ENCODE assay signal across 1 cellular context in the genomic region with DNA sequence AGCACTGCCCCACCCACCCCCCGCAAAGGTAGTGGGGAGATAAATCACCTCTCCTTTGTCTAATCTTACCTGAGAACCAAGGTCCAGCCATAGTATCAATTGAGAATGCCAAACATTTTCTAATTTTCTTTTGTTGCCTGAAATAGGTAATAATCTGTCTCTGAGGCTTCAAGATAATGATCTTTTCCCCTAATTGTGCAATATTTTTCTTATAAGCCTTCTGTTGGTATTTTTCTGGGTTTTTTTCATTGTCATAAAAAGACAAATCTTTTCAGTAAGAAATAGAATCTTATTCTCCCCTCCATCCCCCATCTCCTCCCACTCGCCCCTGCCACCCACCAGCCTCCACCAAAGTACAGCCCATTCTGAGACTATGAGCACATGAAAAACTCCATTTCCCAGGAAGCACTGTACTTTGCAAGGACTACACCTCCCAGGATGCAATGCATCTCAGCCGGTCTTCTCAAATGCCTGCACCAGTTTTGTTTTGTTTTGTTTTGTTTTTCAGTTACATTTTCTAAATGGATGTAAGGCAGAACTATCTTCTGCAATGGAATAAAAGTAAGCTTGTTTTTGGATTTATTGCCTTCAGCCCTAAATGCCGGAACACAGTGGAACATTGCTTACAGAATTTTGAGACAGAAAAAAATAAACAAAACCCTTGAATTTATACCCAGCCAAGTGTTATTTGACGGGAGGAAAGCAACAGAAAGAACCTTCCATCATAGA.
TF ChIP-seq lines count a peak whose summit lies in the region.

No MANE protein-coding gene starts in this region.

TF ChIP-seq in HepG2, 621 proteins besides CTCF, POLR2A, EP300 and RAD21 (continued from another document and continues in another):
- TF ChIP-seq, protein P1, sequence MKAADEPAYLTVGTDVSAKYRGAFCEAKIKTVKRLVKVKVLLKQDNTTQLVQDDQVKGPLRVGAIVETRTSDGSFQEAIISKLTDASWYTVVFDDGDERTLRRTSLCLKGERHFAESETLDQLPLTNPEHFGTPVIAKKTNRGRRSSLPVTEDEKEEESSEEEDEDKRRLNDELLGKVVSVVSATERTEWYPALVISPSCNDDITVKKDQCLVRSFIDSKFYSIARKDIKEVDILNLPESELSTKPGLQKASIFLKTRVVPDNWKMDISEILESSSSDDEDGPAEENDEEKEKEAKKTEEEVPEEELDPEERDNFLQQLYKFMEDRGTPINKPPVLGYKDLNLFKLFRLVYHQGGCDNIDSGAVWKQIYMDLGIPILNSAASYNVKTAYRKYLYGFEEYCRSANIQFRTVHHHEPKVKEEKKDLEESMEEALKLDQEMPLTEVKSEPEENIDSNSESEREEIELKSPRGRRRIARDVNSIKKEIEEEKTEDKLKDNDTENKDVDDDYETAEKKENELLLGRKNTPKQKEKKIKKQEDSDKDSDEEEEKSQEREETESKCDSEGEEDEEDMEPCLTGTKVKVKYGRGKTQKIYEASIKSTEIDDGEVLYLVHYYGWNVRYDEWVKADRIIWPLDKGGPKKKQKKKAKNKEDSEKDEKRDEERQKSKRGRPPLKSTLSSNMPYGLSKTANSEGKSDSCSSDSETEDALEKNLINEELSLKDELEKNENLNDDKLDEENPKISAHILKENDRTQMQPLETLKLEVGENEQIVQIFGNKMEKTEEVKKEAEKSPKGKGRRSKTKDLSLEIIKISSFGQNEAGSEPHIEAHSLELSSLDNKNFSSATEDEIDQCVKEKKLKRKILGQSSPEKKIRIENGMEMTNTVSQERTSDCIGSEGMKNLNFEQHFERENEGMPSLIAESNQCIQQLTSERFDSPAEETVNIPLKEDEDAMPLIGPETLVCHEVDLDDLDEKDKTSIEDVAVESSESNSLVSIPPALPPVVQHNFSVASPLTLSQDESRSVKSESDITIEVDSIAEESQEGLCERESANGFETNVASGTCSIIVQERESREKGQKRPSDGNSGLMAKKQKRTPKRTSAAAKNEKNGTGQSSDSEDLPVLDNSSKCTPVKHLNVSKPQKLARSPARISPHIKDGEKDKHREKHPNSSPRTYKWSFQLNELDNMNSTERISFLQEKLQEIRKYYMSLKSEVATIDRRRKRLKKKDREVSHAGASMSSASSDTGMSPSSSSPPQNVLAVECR (CRISPR knock-in tag; IDR thresholded peaks at IDR 0.05; ENCODE audit: borderline replicate concordance): no peak
- TF ChIP-seq SRSF4 (IDR thresholded peaks at IDR 0.05; ENCODE audit: low read depth, low read length, poor library complexity, severe bottlenecking) (no peak), DNMT1 (CRISPR knock-in tag; IDR thresholded peaks at IDR 0.05) (no peak), ZNF496 (CRISPR knock-in tag; IDR thresholded peaks at IDR 0.05; ENCODE audit: insufficient replicate concordance) (no peak), IRF2 (CRISPR knock-in tag; IDR thresholded peaks at IDR 0.05) (peak; percentile 91), NFYB (CRISPR knock-in tag; IDR thresholded peaks at IDR 0.05) (no peak), ZNF776 (CRISPR knock-in tag; IDR thresholded peaks at IDR 0.05) (no peak), TEAD3 (CRISPR knock-in tag; optimal IDR thresholded peaks at IDR 0.05; ENCODE audit: borderline replicate concordance) (peak; percentile 67), ELF3 (CRISPR knock-in tag; IDR thresholded peaks at IDR 0.05) (no peak), FOXP1 (IDR thresholded peaks at IDR 0.05) (no peak), FOXP1 (CRISPR knock-in tag; IDR thresholded peaks at IDR 0.05) (no peak), ZNF317 (CRISPR knock-in tag; IDR thresholded peaks at IDR 0.05) (no peak), HMG20A (CRISPR knock-in tag; IDR thresholded peaks at IDR 0.05; ENCODE audit: borderline replicate concordance) (no peak), ZNF335 (CRISPR knock-in tag; IDR thresholded peaks at IDR 0.05) (peak; percentile 99), KLF16 (CRISPR knock-in tag; IDR thresholded peaks at IDR 0.05) (no peak), REXO4 (CRISPR knock-in tag; IDR thresholded peaks at IDR 0.05; ENCODE audit: borderline replicate concordance) (no peak), NFYC (CRISPR knock-in tag; IDR thresholded peaks at IDR 0.05) (no peak), TEAD2 (CRISPR knock-in tag; IDR thresholded peaks at IDR 0.05) (no peak), KAT2B (IDR thresholded peaks at IDR 0.05; ENCODE audit: borderline replicate concordance, low read depth, low read length) (no peak), ZNF230 (CRISPR knock-in tag; IDR thresholded peaks at IDR 0.05) (no peak), ZNF724P (CRISPR knock-in tag; IDR thresholded peaks at IDR 0.05; ENCODE audit: borderline replicate concordance) (no peak), TOE1 (CRISPR knock-in tag; IDR thresholded peaks at IDR 0.05) (no peak), GABPB1 (CRISPR knock-in tag; IDR thresholded peaks at IDR 0.05) (peak; percentile 62; the same call in 1 of the 2 replicates), KDM2A (CRISPR knock-in tag; IDR thresholded peaks at IDR 0.05; ENCODE audit: borderline replicate concordance, low read depth) (no peak), NFKBIZ (CRISPR knock-in tag; IDR thresholded peaks at IDR 0.05) (no peak), ZNF333 (CRISPR knock-in tag; IDR thresholded peaks at IDR 0.05; ENCODE audit: borderline replicate concordance) (no peak), ZNF260 (CRISPR knock-in tag; IDR thresholded peaks at IDR 0.05; ENCODE audit: borderline replicate concordance, low read depth) (no peak), ZNF577 (CRISPR knock-in tag; IDR thresholded peaks at IDR 0.05; ENCODE audit: borderline replicate concordance, low read depth) (no peak), HOXD1 (CRISPR knock-in tag; IDR thresholded peaks at IDR 0.05) (no peak), MIXL1 (CRISPR knock-in tag; IDR thresholded peaks at IDR 0.05) (no peak), ZNF616 (CRISPR knock-in tag; IDR thresholded peaks at IDR 0.05; ENCODE audit: low read depth) (no peak)
- TF ChIP-seq, protein P2, sequence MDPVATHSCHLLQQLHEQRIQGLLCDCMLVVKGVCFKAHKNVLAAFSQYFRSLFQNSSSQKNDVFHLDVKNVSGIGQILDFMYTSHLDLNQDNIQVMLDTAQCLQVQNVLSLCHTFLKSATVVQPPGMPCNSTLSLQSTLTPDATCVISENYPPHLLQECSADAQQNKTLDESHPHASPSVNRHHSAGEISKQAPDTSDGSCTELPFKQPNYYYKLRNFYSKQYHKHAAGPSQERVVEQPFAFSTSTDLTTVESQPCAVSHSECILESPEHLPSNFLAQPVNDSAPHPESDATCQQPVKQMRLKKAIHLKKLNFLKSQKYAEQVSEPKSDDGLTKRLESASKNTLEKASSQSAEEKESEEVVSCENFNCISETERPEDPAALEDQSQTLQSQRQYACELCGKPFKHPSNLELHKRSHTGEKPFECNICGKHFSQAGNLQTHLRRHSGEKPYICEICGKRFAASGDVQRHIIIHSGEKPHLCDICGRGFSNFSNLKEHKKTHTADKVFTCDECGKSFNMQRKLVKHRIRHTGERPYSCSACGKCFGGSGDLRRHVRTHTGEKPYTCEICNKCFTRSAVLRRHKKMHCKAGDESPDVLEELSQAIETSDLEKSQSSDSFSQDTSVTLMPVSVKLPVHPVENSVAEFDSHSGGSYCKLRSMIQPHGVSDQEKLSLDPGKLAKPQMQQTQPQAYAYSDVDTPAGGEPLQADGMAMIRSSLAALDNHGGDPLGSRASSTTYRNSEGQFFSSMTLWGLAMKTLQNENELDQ (CRISPR knock-in tag; IDR thresholded peaks at IDR 0.05; ENCODE audit: borderline replicate concordance): no peak
- TF ChIP-seq, protein P3, sequence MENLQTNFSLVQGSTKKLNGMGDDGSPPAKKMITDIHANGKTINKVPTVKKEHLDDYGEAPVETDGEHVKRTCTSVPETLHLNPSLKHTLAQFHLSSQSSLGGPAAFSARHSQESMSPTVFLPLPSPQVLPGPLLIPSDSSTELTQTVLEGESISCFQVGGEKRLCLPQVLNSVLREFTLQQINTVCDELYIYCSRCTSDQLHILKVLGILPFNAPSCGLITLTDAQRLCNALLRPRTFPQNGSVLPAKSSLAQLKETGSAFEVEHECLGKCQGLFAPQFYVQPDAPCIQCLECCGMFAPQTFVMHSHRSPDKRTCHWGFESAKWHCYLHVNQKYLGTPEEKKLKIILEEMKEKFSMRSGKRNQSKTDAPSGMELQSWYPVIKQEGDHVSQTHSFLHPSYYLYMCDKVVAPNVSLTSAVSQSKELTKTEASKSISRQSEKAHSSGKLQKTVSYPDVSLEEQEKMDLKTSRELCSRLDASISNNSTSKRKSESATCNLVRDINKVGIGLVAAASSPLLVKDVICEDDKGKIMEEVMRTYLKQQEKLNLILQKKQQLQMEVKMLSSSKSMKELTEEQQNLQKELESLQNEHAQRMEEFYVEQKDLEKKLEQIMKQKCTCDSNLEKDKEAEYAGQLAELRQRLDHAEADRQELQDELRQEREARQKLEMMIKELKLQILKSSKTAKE (CRISPR knock-in tag; IDR thresholded peaks at IDR 0.05; ENCODE audit: borderline replicate concordance): no peak
- TF ChIP-seq, protein P4, sequence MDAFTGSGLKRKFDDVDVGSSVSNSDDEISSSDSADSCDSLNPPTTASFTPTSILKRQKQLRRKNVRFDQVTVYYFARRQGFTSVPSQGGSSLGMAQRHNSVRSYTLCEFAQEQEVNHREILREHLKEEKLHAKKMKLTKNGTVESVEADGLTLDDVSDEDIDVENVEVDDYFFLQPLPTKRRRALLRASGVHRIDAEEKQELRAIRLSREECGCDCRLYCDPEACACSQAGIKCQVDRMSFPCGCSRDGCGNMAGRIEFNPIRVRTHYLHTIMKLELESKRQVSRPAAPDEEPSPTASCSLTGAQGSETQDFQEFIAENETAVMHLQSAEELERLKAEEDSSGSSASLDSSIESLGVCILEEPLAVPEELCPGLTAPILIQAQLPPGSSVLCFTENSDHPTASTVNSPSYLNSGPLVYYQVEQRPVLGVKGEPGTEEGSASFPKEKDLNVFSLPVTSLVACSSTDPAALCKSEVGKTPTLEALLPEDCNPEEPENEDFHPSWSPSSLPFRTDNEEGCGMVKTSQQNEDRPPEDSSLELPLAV (CRISPR knock-in tag; conservative IDR thresholded peaks at IDR 0.05; ENCODE audit: low read depth): no peak
- TF ChIP-seq, protein P5, sequence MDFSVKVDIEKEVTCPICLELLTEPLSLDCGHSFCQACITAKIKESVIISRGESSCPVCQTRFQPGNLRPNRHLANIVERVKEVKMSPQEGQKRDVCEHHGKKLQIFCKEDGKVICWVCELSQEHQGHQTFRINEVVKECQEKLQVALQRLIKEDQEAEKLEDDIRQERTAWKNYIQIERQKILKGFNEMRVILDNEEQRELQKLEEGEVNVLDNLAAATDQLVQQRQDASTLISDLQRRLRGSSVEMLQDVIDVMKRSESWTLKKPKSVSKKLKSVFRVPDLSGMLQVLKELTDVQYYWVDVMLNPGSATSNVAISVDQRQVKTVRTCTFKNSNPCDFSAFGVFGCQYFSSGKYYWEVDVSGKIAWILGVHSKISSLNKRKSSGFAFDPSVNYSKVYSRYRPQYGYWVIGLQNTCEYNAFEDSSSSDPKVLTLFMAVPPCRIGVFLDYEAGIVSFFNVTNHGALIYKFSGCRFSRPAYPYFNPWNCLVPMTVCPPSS (IDR thresholded peaks at IDR 0.05): no peak
- TF ChIP-seq, protein P6, sequence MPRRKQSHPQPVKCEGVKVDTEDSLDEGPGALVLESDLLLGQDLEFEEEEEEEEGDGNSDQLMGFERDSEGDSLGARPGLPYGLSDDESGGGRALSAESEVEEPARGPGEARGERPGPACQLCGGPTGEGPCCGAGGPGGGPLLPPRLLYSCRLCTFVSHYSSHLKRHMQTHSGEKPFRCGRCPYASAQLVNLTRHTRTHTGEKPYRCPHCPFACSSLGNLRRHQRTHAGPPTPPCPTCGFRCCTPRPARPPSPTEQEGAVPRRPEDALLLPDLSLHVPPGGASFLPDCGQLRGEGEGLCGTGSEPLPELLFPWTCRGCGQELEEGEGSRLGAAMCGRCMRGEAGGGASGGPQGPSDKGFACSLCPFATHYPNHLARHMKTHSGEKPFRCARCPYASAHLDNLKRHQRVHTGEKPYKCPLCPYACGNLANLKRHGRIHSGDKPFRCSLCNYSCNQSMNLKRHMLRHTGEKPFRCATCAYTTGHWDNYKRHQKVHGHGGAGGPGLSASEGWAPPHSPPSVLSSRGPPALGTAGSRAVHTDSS (CRISPR knock-in tag; conservative IDR thresholded peaks at IDR 0.05): no peak
- TF ChIP-seq, protein P7, sequence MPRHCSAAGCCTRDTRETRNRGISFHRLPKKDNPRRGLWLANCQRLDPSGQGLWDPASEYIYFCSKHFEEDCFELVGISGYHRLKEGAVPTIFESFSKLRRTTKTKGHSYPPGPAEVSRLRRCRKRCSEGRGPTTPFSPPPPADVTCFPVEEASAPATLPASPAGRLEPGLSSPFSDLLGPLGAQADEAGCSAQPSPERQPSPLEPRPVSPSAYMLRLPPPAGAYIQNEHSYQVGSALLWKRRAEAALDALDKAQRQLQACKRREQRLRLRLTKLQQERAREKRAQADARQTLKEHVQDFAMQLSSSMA (CRISPR knock-in tag; IDR thresholded peaks at IDR 0.05): no peak
- TF ChIP-seq, protein P8, sequence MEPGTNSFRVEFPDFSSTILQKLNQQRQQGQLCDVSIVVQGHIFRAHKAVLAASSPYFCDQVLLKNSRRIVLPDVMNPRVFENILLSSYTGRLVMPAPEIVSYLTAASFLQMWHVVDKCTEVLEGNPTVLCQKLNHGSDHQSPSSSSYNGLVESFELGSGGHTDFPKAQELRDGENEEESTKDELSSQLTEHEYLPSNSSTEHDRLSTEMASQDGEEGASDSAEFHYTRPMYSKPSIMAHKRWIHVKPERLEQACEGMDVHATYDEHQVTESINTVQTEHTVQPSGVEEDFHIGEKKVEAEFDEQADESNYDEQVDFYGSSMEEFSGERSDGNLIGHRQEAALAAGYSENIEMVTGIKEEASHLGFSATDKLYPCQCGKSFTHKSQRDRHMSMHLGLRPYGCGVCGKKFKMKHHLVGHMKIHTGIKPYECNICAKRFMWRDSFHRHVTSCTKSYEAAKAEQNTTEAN (CRISPR knock-in tag; conservative IDR thresholded peaks at IDR 0.05): no peak
- TF ChIP-seq, protein P9, sequence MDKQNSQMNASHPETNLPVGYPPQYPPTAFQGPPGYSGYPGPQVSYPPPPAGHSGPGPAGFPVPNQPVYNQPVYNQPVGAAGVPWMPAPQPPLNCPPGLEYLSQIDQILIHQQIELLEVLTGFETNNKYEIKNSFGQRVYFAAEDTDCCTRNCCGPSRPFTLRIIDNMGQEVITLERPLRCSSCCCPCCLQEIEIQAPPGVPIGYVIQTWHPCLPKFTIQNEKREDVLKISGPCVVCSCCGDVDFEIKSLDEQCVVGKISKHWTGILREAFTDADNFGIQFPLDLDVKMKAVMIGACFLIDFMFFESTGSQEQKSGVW (CRISPR knock-in tag; IDR thresholded peaks at IDR 0.05; ENCODE audit: borderline replicate concordance): no peak
- TF ChIP-seq, protein P10, sequence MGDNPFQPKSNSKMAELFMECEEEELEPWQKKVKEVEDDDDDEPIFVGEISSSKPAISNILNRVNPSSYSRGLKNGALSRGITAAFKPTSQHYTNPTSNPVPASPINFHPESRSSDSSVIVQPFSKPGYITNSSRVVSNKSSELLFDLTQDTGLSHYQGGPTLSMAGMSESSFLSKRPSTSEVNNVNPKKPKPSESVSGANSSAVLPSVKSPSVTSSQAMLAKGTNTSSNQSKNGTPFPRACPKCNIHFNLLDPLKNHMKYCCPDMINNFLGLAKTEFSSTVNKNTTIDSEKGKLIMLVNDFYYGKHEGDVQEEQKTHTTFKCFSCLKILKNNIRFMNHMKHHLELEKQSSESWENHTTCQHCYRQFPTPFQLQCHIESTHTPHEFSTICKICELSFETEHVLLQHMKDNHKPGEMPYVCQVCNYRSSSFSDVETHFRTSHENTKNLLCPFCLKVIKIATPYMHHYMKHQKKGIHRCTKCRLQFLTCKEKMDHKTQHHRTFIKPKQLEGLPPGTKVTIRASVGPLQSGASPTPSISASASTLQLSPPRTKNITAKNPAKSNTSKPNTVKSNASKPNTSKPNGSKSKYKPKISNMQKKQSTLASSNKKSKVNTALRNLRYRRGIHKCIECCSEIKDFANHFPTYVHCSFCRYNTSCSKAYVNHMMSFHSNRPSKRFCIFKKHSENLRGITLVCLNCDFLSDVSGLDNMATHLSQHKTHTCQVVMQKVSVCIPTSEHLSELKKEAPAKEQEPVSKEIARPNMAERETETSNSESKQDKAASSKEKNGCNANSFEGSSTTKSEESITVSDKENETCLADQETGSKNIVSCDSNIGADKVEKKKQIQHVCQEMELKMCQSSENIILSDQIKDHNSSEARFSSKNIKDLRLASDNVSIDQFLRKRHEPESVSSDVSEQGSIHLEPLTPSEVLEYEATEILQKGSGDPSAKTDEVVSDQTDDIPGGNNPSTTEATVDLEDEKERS (CRISPR knock-in tag; IDR thresholded peaks at IDR 0.05): no peak
